In the genomic region with DNA sequence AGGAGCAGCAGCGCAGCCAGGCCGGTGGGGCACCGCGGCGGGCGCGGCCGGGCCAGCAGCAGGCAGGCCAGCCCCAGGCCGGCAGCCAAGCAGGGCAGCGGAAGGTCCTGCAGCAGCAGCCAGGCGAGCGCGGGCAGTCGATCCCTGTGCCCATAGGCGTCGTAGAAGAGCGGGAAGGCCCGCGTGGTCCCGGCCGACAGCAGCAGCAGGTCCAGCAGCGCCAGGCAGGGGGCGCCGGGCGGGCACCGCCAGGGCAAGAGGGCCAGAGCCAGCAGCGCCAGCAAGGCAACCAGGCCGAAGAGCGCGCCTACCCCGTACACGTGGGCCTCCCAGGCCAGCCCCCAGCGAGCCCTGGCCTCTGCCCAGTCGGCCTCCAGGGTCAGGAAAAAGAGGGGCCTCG, we compare ENCODE assay signal across 8 cellular contexts. TPM values are rescaled to one million over a fixed set of nuclear protein-coding genes. Genes with fewer than 3 reads are reported as not detected.
DNase-seq lines count a peak whose midpoint lies in the region; ATAC-seq, FAIRE-seq and TF ChIP-seq lines count a peak whose summit lies in the region.

No MANE protein-coding gene starts in this region.

- no peak overlapping the region for H3K14ac ChIP-seq in H1 (ENCODE audit: insufficient read length)

- peak overlapping the region; percentile 60 to 69; a peak in 3 of 4 replicates for H3K4me2 ChIP-seq in H1 (ENCODE audit: insufficient read depth in 1 of 2, low read depth in 2 of 2, low read length in 2 of 2)

- H3K4me3 ChIP-seq in BJ (ENCODE audit: low read depth, low read length) (no peak overlapping the region), H1 (ENCODE audit: extremely low read depth in 1 of 4, insufficient read depth in 2 of 4, low read depth in 3 of 4, low read length in 4 of 4) (0 out of 8 replicates have a peak overlapping the region, but pooled peaks of 1 of the 4 experiments have one; percentile 18), upper lobe of left lung (peak overlapping the region in 3 of 4 donors; percentile 21 to 39 (median 39))

- WGBS in H1 (ENCODE audit: extremely low coverage in 1 of 2, insufficient coverage in 1 of 2, insufficient read length in 1 of 2, insufficient replicate concordance in 2 of 2, low coverage in 1 of 2, low lambda C conversion rate in 2 of 2, missing lambda C conversion rate in 1 of 2), 2 experiments: 11% methylated on average over 25 of the region's 35 CpGs; no CpG with 5 or more reads in 1 of the 2 experiments
- WGBS in upper lobe of left lung, 2 donors: 0 to 14% methylated on average over 3 to 15 of the region's 35 CpGs

- H3K79me1 ChIP-seq in H1 (ENCODE audit: low read depth, low read length): no peaks in the 10 kb centered on the region

- 0 out of 2 replicates have a peak overlapping the region, but pooled peaks have one; percentile 52 for H2AFZ ChIP-seq in H1 (ENCODE audit: low read length)

- peaks cover 44% of the 10 kb centered on the region for H3K27me3 ChIP-seq in BJ (ENCODE audit: control insufficient read depth, insufficient read depth, low read length)
- peaks cover 34 to 71% (median 57%) of the 10 kb centered on the region in 4 experiments for H3K27me3 ChIP-seq in H1 (replicated peaks in 1 of 4; ENCODE audit: control insufficient read depth in 3 of 4, extremely low read depth in 1 of 4, insufficient read depth in 3 of 4, low read length in 3 of 4)
- H3K27me3 ChIP-seq in upper lobe of left lung: peaks cover 0 to 19% (median 10%) of the 10 kb centered on the region in 4 donors

- H3K27ac Mint-ChIP-seq in memory B cell: no peak overlapping the region

- H2BK120ac ChIP-seq in H1 (replicated peaks; ENCODE audit: low read depth, low read length): no peak overlapping the region

- H3K9ac ChIP-seq in H1 (replicated peaks in 1 of 4; ENCODE audit: extremely low read depth in 1 of 4, low read depth in 3 of 4, low read length in 3 of 4): no peak overlapping the region

- H3K9me3 ChIP-seq in H1 (ENCODE audit: insufficient read depth in 2 of 2, low read depth in 1 of 2, low read length in 1 of 2): no peaks in the 10 kb centered on the region; a peak in 1 of 4 replicates
- no peaks in the 10 kb centered on the region for H3K9me3 ChIP-seq in upper lobe of left lung

- peaks cover 0 to 7% (median 5%) of the 10 kb centered on the region in 4 experiments; a peak in 6 of 7 replicates for H3K4me1 ChIP-seq in H1 (replicated peaks in 1 of 4; ENCODE audit: control insufficient read depth in 3 of 4, insufficient read depth in 4 of 4, low read length in 3 of 4)
- H3K4me1 ChIP-seq in upper lobe of left lung: peaks cover 10 to 17% (median 12%) of the 10 kb centered on the region in 4 donors

- TF ChIP-seq CTCF in BJ (IDR thresholded peaks at IDR 0.05; ENCODE audit: insufficient read depth, low read depth, low read length): peak; percentile 38
- peak; percentile 88 to 97 (median 90) for TF ChIP-seq CTCF in H1 (IDR thresholded peaks at IDR 0.05; ENCODE audit: control extremely low read depth in 1 of 3, insufficient read depth in 1 of 3, low read depth in 1 of 3, low read length in 3 of 3)
- peak; percentile 34 to 89 (median 64) for TF ChIP-seq CTCF in upper lobe of left lung (IDR thresholded peaks at IDR 0.05)

- H3K79me2 ChIP-seq in H1 (ENCODE audit: control insufficient read depth in 1 of 2, insufficient read depth in 2 of 2, low read length in 2 of 2): no peaks in the 10 kb centered on the region

- peak overlapping the region; percentile 36; the same call in 1 of the 2 replicates for H4K8ac ChIP-seq in H1 (ENCODE audit: extremely low read depth, insufficient read depth, low read length)

- H3K27me3 Mint-ChIP-seq in memory B cell: peaks cover 21% of the 10 kb centered on the region

- H3K23ac ChIP-seq in H1 (ENCODE audit: insufficient read length): no peak overlapping the region

- H2BK15ac ChIP-seq in H1 (ENCODE audit: low read length): no peak overlapping the region

- no peak overlapping the region for H4K91ac ChIP-seq in H1 (replicated peaks; ENCODE audit: insufficient read length, low read length)

- peak overlapping the region; percentile 71 for H3K18ac ChIP-seq in H1 (ENCODE audit: extremely low read depth, low read length)

- TF ChIP-seq EP300 in H1 (IDR thresholded peaks at IDR 0.05; ENCODE audit: borderline replicate concordance in 1 of 2, low read depth in 2 of 2, low read length in 2 of 2): no peak
- TF ChIP-seq EP300 in upper lobe of left lung (IDR thresholded peaks at IDR 0.05): no peak

- H3K4me3 Mint-ChIP-seq in memory B cell: no peak overlapping the region

- H3K23me2 ChIP-seq in H1 (ENCODE audit: low read depth, low read length): peaks cover 3% of the 10 kb centered on the region; the same call in 1 of the 2 replicates

- CTCF ChIA-PET in BJ (lab: Yijun Ruan, JAX): interaction anchor here (2.0 to 5.4 kb wide), 2 partner anchors 35 to 73 kb away, joined by 7 to 67 read pairs; no protein-coding TSS in a partner anchor
- CTCF ChIA-PET in H1 (lab: Charles Lee; ENCODE audit: partially characterized antibody): interaction anchor here (0.9 to 13.6 kb wide), 7 partner anchors 8 to 46 kb away, joined by 3 to 345 read pairs (median 7); partner anchors contain the start of gene PRRT4

- H3K36me3 ChIP-seq in BJ (ENCODE audit: control insufficient read depth, insufficient read depth, low read length) (no peaks in the 10 kb centered on the region), H1 (ENCODE audit: control insufficient read depth in 2 of 4, insufficient read depth in 4 of 4, low read length in 3 of 4) (peaks cover 0 to 6% (median 0%) of the 10 kb centered on the region in 4 experiments; a peak in 1 of 8 replicates), upper lobe of left lung (no peaks in the 10 kb centered on the region)

- POLR2A ChIA-PET in BJ (lab: Charles Lee): no interaction called here
- POLR2A ChIA-PET in H1 (lab: Charles Lee; ENCODE audit: partially characterized antibody): interaction anchor here (0.6 to 1.5 kb wide), 4 partner anchors 8 to 36 kb away, joined by 3 to 10 read pairs (median 4); no protein-coding TSS in a partner anchor

- no peak overlapping the region for H2AK5ac ChIP-seq in H1 (ENCODE audit: low read depth, low read length)

- TF ChIP-seq POLR2A in H1 (IDR thresholded peaks at IDR 0.05; ENCODE audit: control extremely low read depth in 1 of 2, low read depth in 2 of 2, low read length in 2 of 2): no peak
- TF ChIP-seq POLR2A in upper lobe of left lung (IDR thresholded peaks at IDR 0.05): no peak
- no peak for TF ChIP-seq POLR2A in H54 (IDR thresholded peaks at IDR 0.05; ENCODE audit: low read depth, low read length)

- FAIRE-seq in H1 (lab: Jason Lieb, UNC) (no peak), H54 (lab: Jason Lieb, UNC) (no peak)

- peaks cover 0 to 1% of the 10 kb centered on the region in 2 experiments for H4K20me1 ChIP-seq in H1 (replicated peaks in 1 of 2; ENCODE audit: control insufficient read depth in 1 of 2, insufficient read depth in 2 of 2, low read length in 2 of 2)

- H3K27ac ChIP-seq in H1 (ENCODE audit: low read depth, low read length) (no peak overlapping the region), upper lobe of left lung (no peak overlapping the region)

- no peak overlapping the region for H2BK20ac ChIP-seq in H1 (ENCODE audit: low read length)

- no peaks in the 10 kb centered on the region for H3K9me3 Mint-ChIP-seq in memory B cell

- no peaks in the 10 kb centered on the region for H3K36me3 Mint-ChIP-seq in memory B cell

- no peak overlapping the region for H4K5ac ChIP-seq in H1 (ENCODE audit: insufficient read length, low read depth, low read length)

- no peak overlapping the region for H2BK12ac ChIP-seq in H1 (ENCODE audit: low read depth, low read length)

- no peak overlapping the region for H3K4ac ChIP-seq in H1 (replicated peaks; ENCODE audit: insufficient read length, low read depth, low read length)

- peak; percentile 66 to 78 for TF ChIP-seq RAD21 in H1 (IDR thresholded peaks at IDR 0.05 in 1 of 2, conservative IDR thresholded peaks at IDR 0.05 in 1 of 2; ENCODE audit: low read depth in 2 of 2, low read length in 2 of 2)

- DNase-seq in BJ (ENCODE audit: low read depth) (no peak), NCI-H510A (lab: John Stamatoyannopoulos, UW) (peak; percentile 31), H1 (ENCODE audit: low read depth in 1 of 2, low spot score in 2 of 2) (peak; percentile 56 to 90), memory B cell (ENCODE audit: low spot score in 2 of 2) (no peak), upper lobe of left lung (peak; percentile 60 to 92), inferior parietal cortex (ENCODE audit: extremely low spot score) (no peak), H54 (ENCODE audit: insufficient read length, low spot score) (no peak)

- no peaks in the 10 kb centered on the region for H3K4me1 Mint-ChIP-seq in memory B cell

- H3K56ac ChIP-seq in H1 (replicated peaks; ENCODE audit: insufficient read length, low read depth, low read length): no peak overlapping the region

- no peak overlapping the region for H2BK5ac ChIP-seq in H1 (ENCODE audit: low read depth, low read length)

- ATAC-seq in memory B cell (ENCODE audit: low read depth) (peak; percentile 35), upper lobe of left lung (ENCODE audit: low FRiP score in 2 of 2) (peak; percentile 34 to 68), HG03457 (IDR thresholded peaks at IDR 0.05; ENCODE audit: unreplicated experiment) (no peak)

RNA-seq across cellular contexts. Expression of gene RBM28, which starts 8.4 kb away (rescaled TPM):
- polyA plus RNA-seq in BJ (2011; rRNA removed) (14.8 and 16.1 TPM in 2 replicates), H1 (2011; rRNA removed) (9.6 and 12.8 TPM in 2 replicates)
- polyA minus RNA-seq in BJ (2011; rRNA and poly(A)+ RNA removed): 4.9 and 7.5 TPM in 2 replicates
- total RNA-seq in H1 (2021; fragmentation: NEBNext Ultra II Directional; extraction: Animal tissue kit (Norgen Biotek cat#: 25700)): 65.3 and 68.0 TPM in 2 replicates
- polyA plus RNA-seq in H1 (2011; cell fraction: cytosol; rRNA removed): 22.5 TPM
- 29.4 TPM for polyA plus RNA-seq in H1 (2011; cell fraction: nucleus; rRNA removed)
- 42.6 to 66.7 TPM (median 46.6 TPM) in 4 replicates for polyA plus RNA-seq in H1 (2012, experiment 1 of 2)
- 5.3 TPM for polyA plus RNA-seq in H1 (2012, experiment 2 of 2)
- 33.8 TPM for polyA plus RNA-seq in H1 (2013, experiment 1 of 2)
- polyA plus RNA-seq in H1 (2013, experiment 2 of 2): 32.7 TPM
- 15.3 and 17.3 TPM in 2 replicates for polyA minus RNA-seq in H1 (2011; rRNA and poly(A)+ RNA removed)
- polyA minus RNA-seq in H1 (2011; cell fraction: cytosol; rRNA and poly(A)+ RNA removed): 27.2 TPM
- 21.5 TPM for polyA minus RNA-seq in H1 (2011; cell fraction: nucleus; rRNA and poly(A)+ RNA removed)
- total RNA-seq in upper lobe of left lung: 100 to 1,000 TPM in 1 of 6 donors, 10 to 100 TPM in 5; 20.1 to 108 (median 29.4) TPM

RNA-seq across cellular contexts. Expression of gene PRRT4, which starts 9.4 kb away (rescaled TPM):
- polyA plus RNA-seq in BJ (2011; rRNA removed): 0.07 TPM in 1 of 2 replicates, not detected in the other
- not detected in 2 replicates for polyA minus RNA-seq in BJ (2011; rRNA and poly(A)+ RNA removed)
- 0.34 and 0.69 TPM in 2 replicates for total RNA-seq in H1 (2021; fragmentation: NEBNext Ultra II Directional; extraction: Animal tissue kit (Norgen Biotek cat#: 25700))
- 1.0 and 2.4 TPM in 2 replicates for polyA plus RNA-seq in H1 (2011; rRNA removed)
- polyA plus RNA-seq in H1 (2011; cell fraction: cytosol; rRNA removed): 0.85 TPM
- 2.1 TPM for polyA plus RNA-seq in H1 (2011; cell fraction: nucleus; rRNA removed)
- 0.40 to 1.2 TPM (median 0.82 TPM) in 4 replicates for polyA plus RNA-seq in H1 (2012, experiment 1 of 2)
- polyA plus RNA-seq in H1 (2012, experiment 2 of 2): 0.54 TPM
- polyA plus RNA-seq in H1 (2013, experiment 1 of 2): 1.1 TPM
- polyA plus RNA-seq in H1 (2013, experiment 2 of 2): 1.2 TPM
- polyA minus RNA-seq in H1 (2011; rRNA and poly(A)+ RNA removed): 0.47 TPM in 1 of 2 replicates, not detected in the other
- polyA minus RNA-seq in H1 (2011; cell fraction: cytosol; rRNA and poly(A)+ RNA removed): 1.2 TPM
- polyA minus RNA-seq in H1 (2011; cell fraction: nucleus; rRNA and poly(A)+ RNA removed): 2.0 TPM
- 10 to 100 TPM in 1 of 6 donors, 1 to 10 TPM in 2, under 1 TPM in 3; 0.30 to 10.5 (median 0.91) TPM for total RNA-seq in upper lobe of left lung

RNA-seq across cellular contexts. Expression of gene IMPDH1, which starts 57.6 kb away (rescaled TPM):
- 65.7 and 84.5 TPM in 2 replicates for polyA plus RNA-seq in BJ (2011; rRNA removed)
- polyA minus RNA-seq in BJ (2011; rRNA and poly(A)+ RNA removed): 109 and 116 TPM in 2 replicates
- total RNA-seq in H1 (2021; fragmentation: NEBNext Ultra II Directional; extraction: Animal tissue kit (Norgen Biotek cat#: 25700)): 44.0 and 45.8 TPM in 2 replicates
- 45.8 and 65.7 TPM in 2 replicates for polyA plus RNA-seq in H1 (2011; rRNA removed)
- polyA plus RNA-seq in H1 (2011; cell fraction: cytosol; rRNA removed): 43.6 TPM
- 114 TPM for polyA plus RNA-seq in H1 (2011; cell fraction: nucleus; rRNA removed)
- polyA plus RNA-seq in H1 (2012, experiment 1 of 2): 25.6 to 53.4 TPM (median 41.9 TPM) in 4 replicates
- 34.0 TPM for polyA plus RNA-seq in H1 (2012, experiment 2 of 2)
- 24.3 TPM for polyA plus RNA-seq in H1 (2013, experiment 1 of 2)
- polyA plus RNA-seq in H1 (2013, experiment 2 of 2): 24.7 TPM
- polyA minus RNA-seq in H1 (2011; rRNA and poly(A)+ RNA removed): 45.8 and 49.4 TPM in 2 replicates
- polyA minus RNA-seq in H1 (2011; cell fraction: cytosol; rRNA and poly(A)+ RNA removed): 24.7 TPM
- 44.8 TPM for polyA minus RNA-seq in H1 (2011; cell fraction: nucleus; rRNA and poly(A)+ RNA removed)
- 100 to 1,000 TPM in 2 of 6 donors, 10 to 100 TPM in 4; 47.2 to 107 (median 81.5) TPM for total RNA-seq in upper lobe of left lung

Comparison
In these comparisons a context has a peak if more than half of its experiments do, and no peak if none do; other contexts are left out.
1. DNase-seq: peak in NCI-H510A (single experiment), H1 (2 of 2) and upper lobe of left lung (2 of 2); none in BJ (single experiment), memory B cell (0 of 2), inferior parietal cortex (single experiment) and H54 (single experiment).
2. CTCF ChIP-seq: peak in every context shown above with its lines; median percentile 90 in H1; 64 in upper lobe of left lung; 38 in BJ.